Comparison of ENCODE assay signal across 8 cellular contexts in genomic region chr6:80094017-80094416, GRCh38. TPM values are rescaled to one million over a fixed set of nuclear protein-coding genes. Genes with fewer than 3 reads are reported as not detected.
DNase-seq lines count a peak whose midpoint lies in the region; ATAC-seq and TF ChIP-seq lines count a peak whose summit lies in the region.

No MANE protein-coding gene starts in this region.

- H3K4me3 ChIP-seq in AG09309 (ENCODE audit: control insufficient read depth, low read depth, low read length) = no peak overlapping the region
- no peak overlapping the region for H3K4me3 ChIP-seq in ascending aorta
- H3K4me3 ChIP-seq in left lung = no peak overlapping the region

- H3K27me3 ChIP-seq in ascending aorta (no peaks in the 10 kb centered on the region), left lung (no peaks in the 10 kb centered on the region)

- intact Hi-C loops in ascending aorta (cut with DNase I) = loop anchor here (5.0 to 10.0 kb wide), 2 partner anchors 147 to 319 kb away; partner anchors contain the start of gene ELOVL4
- intact Hi-C loops in left lung (cut with DNase I) = no loop called here

- TF ChIP-seq CTCF in AG09309 (IDR thresholded peaks at IDR 0.05; ENCODE audit: control insufficient read depth, insufficient read depth, low read depth, low read length, missing control alignments) = peak; percentile 35
- 0 out of 2 replicates have a peak, but pooled peaks have one; percentile 21 for TF ChIP-seq CTCF in GM12874 (IDR thresholded peaks at IDR 0.05; ENCODE audit: insufficient read depth, low read depth, low read length)
- peak in 2 of 3 experiments; percentile 46 to 52 for TF ChIP-seq CTCF in ascending aorta (IDR thresholded peaks at IDR 0.05)
- TF ChIP-seq CTCF in left lung (IDR thresholded peaks at IDR 0.05) = peak; percentile 47 to 49

- no peaks in the 10 kb centered on the region for H3K4me1 ChIP-seq in ascending aorta
- no peaks in the 10 kb centered on the region for H3K4me1 ChIP-seq in left lung

- no peak overlapping the region for H3K27ac ChIP-seq in ascending aorta
- no peak overlapping the region for H3K27ac ChIP-seq in left lung

- DNase-seq in AG09309 (ENCODE audit: low read depth) (no peak), Kasumi-1 (lab: John Stamatoyannopoulos, UW) (peak; percentile 32 to 57), ascending aorta (ENCODE audit: low spot score in 2 of 2) (no peak), left lung (no peak), NCI-H1436 treated with DMSO at 0.1 percent for 48 hours (lab: John Stamatoyannopoulos, UW) (no peak), SIG-M5 (lab: John Stamatoyannopoulos, UW) (no peak)

- ATAC-seq in left lung = no peak
- no peak for ATAC-seq in GM19324 (IDR thresholded peaks at IDR 0.05; ENCODE audit: low FRiP score, unreplicated experiment)

- H3K36me3 ChIP-seq in ascending aorta (no peaks in the 10 kb centered on the region), left lung (no peaks in the 10 kb centered on the region)

- no peaks in the 10 kb centered on the region for H3K9me3 ChIP-seq in ascending aorta
- no peaks in the 10 kb centered on the region for H3K9me3 ChIP-seq in left lung

RNA-seq across cellular contexts. Expression of gene BCKDHB, which starts 12.5 kb away (rescaled TPM):
- total RNA-seq in ascending aorta (14.3 TPM), left lung (10 to 100 TPM; 15.1 to 26.1 TPM)

Comparison
In these comparisons a context has a peak if more than half of its experiments do, and no peak if none do; other contexts are left out.
1. DNase-seq: peak in Kasumi-1 (2 of 2); none in AG09309 (single experiment), ascending aorta (0 of 2), left lung (0 of 2), NCI-H1436 treated with DMSO at 0.1 percent for 48 hours (single experiment) and SIG-M5 (single experiment).
2. Peak in every context shown above with its lines, with median percentiles within 50 percentile points of each other: CTCF ChIP-seq.